10 cellular contexts compared by ENCODE assay signal in the genomic region with DNA sequence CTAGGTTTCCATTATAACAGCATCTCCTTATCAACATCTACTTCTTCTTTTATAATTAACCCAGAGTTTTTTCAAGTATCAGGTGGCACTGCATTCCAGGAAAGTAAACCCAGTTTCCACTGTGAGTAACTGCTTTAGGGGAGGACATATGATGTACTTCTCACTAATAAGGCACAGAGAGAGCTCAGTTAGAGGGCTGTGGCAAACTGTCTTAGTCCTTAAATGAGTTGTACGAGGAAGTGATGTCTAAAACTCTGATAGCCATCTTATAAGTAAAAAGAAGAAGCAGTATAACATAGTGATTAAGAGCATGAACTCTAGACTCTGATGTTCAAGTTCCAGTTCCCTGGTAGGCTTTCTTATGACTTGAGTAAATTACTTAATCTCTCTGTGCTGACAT. TPM values are rescaled to one million over a fixed set of nuclear protein-coding genes. Genes with fewer than 3 reads are reported as not detected.
DNase-seq lines count a peak whose midpoint lies in the region; ATAC-seq lines count a peak whose summit lies in the region.
"Had no signal": no experiment of that assay in that cellular context is flagged by ENCODE, and none has a peak within 500 bp of the region (broad histone marks: within the 10 kb centered on the region; RNA-seq: fewer than 3 reads in every experiment).

No MANE protein-coding gene starts in this region.

- ATAC-seq in HG02981 (IDR thresholded peaks at IDR 0.05; ENCODE audit: unreplicated experiment), result peak; percentile 86
- peak; percentile 96 for ATAC-seq in stimulated activated naive CD8-positive, alpha-beta T cell treated with anti-CD3 and anti-CD28 coated beads, Interleukin-15, amount 100 ng/mL, for 72 hours

- H3K36me3 Mint-ChIP-seq in activated naive CD4-positive, alpha-beta T cell treated with anti-CD3 and anti-CD28 coated beads for 36 hours (ENCODE audit: low read depth), result no peaks in the 10 kb centered on the region

- peaks cover 14% of the 10 kb centered on the region for H3K4me1 Mint-ChIP-seq in activated naive CD4-positive, alpha-beta T cell treated with anti-CD3 and anti-CD28 coated beads for 36 hours (ENCODE audit: low read depth)
- peaks cover 26% of the 10 kb centered on the region for H3K4me1 Mint-ChIP-seq in stimulated activated naive CD8-positive, alpha-beta T cell treated with anti-CD3 and anti-CD28 coated beads, Interleukin-15, amount 100 ng/mL, for 72 hours

- CTCF ChIA-PET in activated naive CD4-positive, alpha-beta T cell treated with anti-CD3 and anti-CD28 coated beads for 36 hours (lab: Charles Lee), result interaction anchor here (0.6 to 1.5 kb wide), 2 partner anchors 11 to 16 kb away, joined by 3 to 5 read pairs; no protein-coding TSS in a partner anchor

- intact Hi-C loops in activated naive CD4-positive, alpha-beta T cell treated with anti-CD3 and anti-CD28 coated beads for 36 hours (cut with micrococcal nuclease), result loop anchor here (1.0 to 5.0 kb wide), 2 partner anchors 121 to 128 kb away; no protein-coding TSS in a partner anchor

- no peak overlapping the region for H3K4me3 Mint-ChIP-seq in activated naive CD4-positive, alpha-beta T cell treated with anti-CD3 and anti-CD28 coated beads for 36 hours
- H3K4me3 Mint-ChIP-seq in stimulated activated naive CD8-positive, alpha-beta T cell treated with anti-CD3 and anti-CD28 coated beads, Interleukin-15, amount 100 ng/mL, for 72 hours, result peak overlapping the region; percentile 7 to 63

- peak; percentile 31 for DNase-seq in activated naive CD4-positive, alpha-beta T cell treated with anti-CD3 and anti-CD28 coated beads for 36 hours
- DNase-seq in activated naive CD4-positive, alpha-beta T cell (lab: John Stamatoyannopoulos, UW), result no peak
- peak; percentile 33 for DNase-seq in SKM-1 (lab: John Stamatoyannopoulos, UW; ENCODE audit: unreplicated experiment)
- peak in 1 of 2 donors; percentile 24 for DNase-seq in stimulated activated naive CD8-positive, alpha-beta T cell treated with anti-CD3 and anti-CD28 coated beads, Interleukin-15, amount 100 ng/mL, for 72 hours
- no peak for DNase-seq in DMS79 treated with DMSO at 0.1 percent for 48 hours (lab: John Stamatoyannopoulos, UW)
- DNase-seq in effector CD8-positive, alpha-beta T cell (lab: John Stamatoyannopoulos, UW), result no peak
- DNase-seq in cerebellum (ENCODE audit: low spot score), result no peak
- DNase-seq: NCI-H1417, ovary had no signal

- peak overlapping the region; percentile 11 for H3K27ac Mint-ChIP-seq in activated naive CD4-positive, alpha-beta T cell treated with anti-CD3 and anti-CD28 coated beads for 36 hours
- peak overlapping the region in 1 of 2 donors; percentile 79 for H3K27ac Mint-ChIP-seq in stimulated activated naive CD8-positive, alpha-beta T cell treated with anti-CD3 and anti-CD28 coated beads, Interleukin-15, amount 100 ng/mL, for 72 hours

- H3K27me3 Mint-ChIP-seq in activated naive CD4-positive, alpha-beta T cell treated with anti-CD3 and anti-CD28 coated beads for 36 hours (ENCODE audit: low read depth), result peaks cover 10% of the 10 kb centered on the region
- H3K27me3 Mint-ChIP-seq in stimulated activated naive CD8-positive, alpha-beta T cell treated with anti-CD3 and anti-CD28 coated beads, Interleukin-15, amount 100 ng/mL, for 72 hours, result peaks cover 6% of the 10 kb centered on the region

- no peaks in the 10 kb centered on the region for H3K9me3 Mint-ChIP-seq in activated naive CD4-positive, alpha-beta T cell treated with anti-CD3 and anti-CD28 coated beads for 36 hours
- peaks cover 0 to 5% of the 10 kb centered on the region in 2 donors for H3K9me3 Mint-ChIP-seq in stimulated activated naive CD8-positive, alpha-beta T cell treated with anti-CD3 and anti-CD28 coated beads, Interleukin-15, amount 100 ng/mL, for 72 hours

RNA-seq across cellular contexts. Expression of a gene that starts 58.7 kb away (rescaled TPM):
- 1 to 10 TPM; 1.8 to 2.0 TPM for total RNA-seq in activated naive CD4-positive, alpha-beta T cell treated with anti-CD3 and anti-CD28 coated beads for 36 hours
- 3.4 TPM for total RNA-seq in cerebellum

Comparison
In these comparisons a context has a peak if more than half of its experiments do, and no peak if none do; other contexts are left out.
1. DNase-seq: peak in activated naive CD4-positive, alpha-beta T cell treated with anti-CD3 and anti-CD28 coated beads for 36 hours (single experiment) and SKM-1 (single experiment); none in activated naive CD4-positive, alpha-beta T cell (0 of 4), DMS79 treated with DMSO at 0.1 percent for 48 hours (single experiment), effector CD8-positive, alpha-beta T cell (single experiment) and cerebellum (single experiment).